Comparison of ENCODE assay signal across 18 cellular contexts in genomic region chr2:12222561-12222960, GRCh38.
A peak's percentile ranks its signal among the peaks of the same experiment; 100 is the strongest.
DNase-seq lines count a peak whose midpoint lies in the region; ATAC-seq, FAIRE-seq and TF ChIP-seq lines count a peak whose summit lies in the region.
"Had no signal": no experiment of that assay in that cellular context is flagged by ENCODE, and none has a peak within 500 bp of the region (broad histone marks: within the 10 kb centered on the region; RNA-seq: fewer than 3 reads in every experiment).

No MANE protein-coding gene starts in this region.

- H3K9me3 Mint-ChIP-seq in activated CD4-positive, alpha-beta T cell treated with anti-CD3 and anti-CD28 coated beads for 36 hours (ENCODE audit: low read depth) = peaks cover 33% of the 10 kb centered on the region
- peaks cover 35% of the 10 kb centered on the region for H3K9me3 Mint-ChIP-seq in activated CD4-positive, alpha-beta T cell treated with anti-CD3 and anti-CD28 coated beads, Interleukin-2, amount 10 ng/mL, durations not matched to agents 7 days and 5 days
- peaks cover 14% of the 10 kb centered on the region for H3K9me3 Mint-ChIP-seq in activated naive CD4-positive, alpha-beta T cell treated with anti-CD3 and anti-CD28 coated beads, Interleukin-2, amount 50 U/mL, for 24 hours
- peaks cover 30% of the 10 kb centered on the region for H3K9me3 Mint-ChIP-seq in activated naive CD4-positive, alpha-beta T cell treated with anti-CD3 and anti-CD28 coated beads for 36 hours
- peaks cover 44% of the 10 kb centered on the region for H3K9me3 Mint-ChIP-seq in activated T-helper 2 cell treated with anti-CD3 and anti-CD28 coated beads, Interferon-gamma antibody, Interleukin-2, Interleukin-4, amounts not matched to agents 10 μg/mL and 5 μg/mL and 100 μg/mL, durations not matched to agents 14 hours and 24 hours and 36 hours

- H3K27ac Mint-ChIP-seq in activated CD4-positive, alpha-beta T cell treated with anti-CD3 and anti-CD28 coated beads for 36 hours = no peak overlapping the region
- no peak overlapping the region for H3K27ac Mint-ChIP-seq in activated CD4-positive, alpha-beta T cell treated with anti-CD3 and anti-CD28 coated beads, Interleukin-2, amount 10 ng/mL, durations not matched to agents 7 days and 5 days
- peak overlapping the region; percentile 18 for H3K27ac Mint-ChIP-seq in activated naive CD4-positive, alpha-beta T cell treated with anti-CD3 and anti-CD28 coated beads, Interleukin-2, amount 50 U/mL, for 24 hours
- H3K27ac Mint-ChIP-seq in activated naive CD4-positive, alpha-beta T cell treated with anti-CD3 and anti-CD28 coated beads for 36 hours = no peak overlapping the region
- no peak overlapping the region for H3K27ac Mint-ChIP-seq in activated T-helper 2 cell treated with anti-CD3 and anti-CD28 coated beads, Interferon-gamma antibody, Interleukin-2, Interleukin-4, amounts not matched to agents 10 μg/mL and 5 μg/mL and 100 μg/mL, durations not matched to agents 14 hours and 24 hours and 36 hours
- H3K27ac Mint-ChIP-seq: CD14-positive monocyte; CD8-positive, alpha-beta T cell; HFFc6 had no signal

- intact Hi-C loops in activated CD4-positive, alpha-beta T cell treated with anti-CD3 and anti-CD28 coated beads for 36 hours (cut with DNase I, micrococcal nuclease) = no loop called here
- intact Hi-C loops in activated naive CD4-positive, alpha-beta T cell treated with anti-CD3 and anti-CD28 coated beads for 36 hours (cut with micrococcal nuclease) = no loop called here
- intact Hi-C loops in activated T-helper 2 cell treated with anti-CD3 and anti-CD28 coated beads, Interferon-gamma antibody, Interleukin-2, Interleukin-4, amounts not matched to agents 10 μg/mL and 5 μg/mL and 100 μg/mL, durations not matched to agents 14 hours and 24 hours and 36 hours (cut with micrococcal nuclease) = no loop called here

- POLR2A ChIA-PET in activated CD4-positive, alpha-beta T cell treated with anti-CD3 and anti-CD28 coated beads for 36 hours (lab: Charles Lee) = no interaction called here
- POLR2A ChIA-PET in activated CD4-positive, alpha-beta T cell treated with anti-CD3 and anti-CD28 coated beads, Interleukin-2, amount 10 ng/mL, durations not matched to agents 7 days and 5 days (lab: Charles Lee) = no interaction called here

- H3K36me3 Mint-ChIP-seq in activated CD4-positive, alpha-beta T cell treated with anti-CD3 and anti-CD28 coated beads for 36 hours (ENCODE audit: low read depth) = peaks cover 14% of the 10 kb centered on the region
- H3K36me3 Mint-ChIP-seq in activated CD4-positive, alpha-beta T cell treated with anti-CD3 and anti-CD28 coated beads, Interleukin-2, amount 10 ng/mL, durations not matched to agents 7 days and 5 days (ENCODE audit: low read depth) = peaks cover 8% of the 10 kb centered on the region
- peaks cover 7% of the 10 kb centered on the region for H3K36me3 Mint-ChIP-seq in activated naive CD4-positive, alpha-beta T cell treated with anti-CD3 and anti-CD28 coated beads, Interleukin-2, amount 50 U/mL, for 24 hours
- H3K36me3 Mint-ChIP-seq in activated naive CD4-positive, alpha-beta T cell treated with anti-CD3 and anti-CD28 coated beads for 36 hours (ENCODE audit: low read depth) = peaks cover 12% of the 10 kb centered on the region
- peaks cover 5% of the 10 kb centered on the region for H3K36me3 Mint-ChIP-seq in activated T-helper 2 cell treated with anti-CD3 and anti-CD28 coated beads, Interferon-gamma antibody, Interleukin-2, Interleukin-4, amounts not matched to agents 10 μg/mL and 5 μg/mL and 100 μg/mL, durations not matched to agents 14 hours and 24 hours and 36 hours (ENCODE audit: low read depth)
- H3K36me3 Mint-ChIP-seq: CD14-positive monocyte had no signal

- peak; percentile 13 for DNase-seq in activated CD4-positive, alpha-beta T cell treated with anti-CD3 and anti-CD28 coated beads for 36 hours
- no peak for DNase-seq in activated CD4-positive, alpha-beta T cell treated with anti-CD3 and anti-CD28 coated beads, Interleukin-2, amount 10 ng/mL, durations not matched to agents 7 days and 5 days
- no peak for DNase-seq in activated naive CD4-positive, alpha-beta T cell treated with anti-CD3 and anti-CD28 coated beads for 36 hours
- DNase-seq in ELR (ENCODE audit: low read depth) (peak; percentile 2), bronchial epithelial cell (ENCODE audit: low read depth) (peak; percentile 21)
- no peak for DNase-seq in activated T-helper 2 cell treated with anti-CD3 and anti-CD28 coated beads, Interferon-gamma antibody, Interleukin-2, Interleukin-4, amounts not matched to agents 10 μg/mL and 5 μg/mL and 100 μg/mL, durations not matched to agents 14 hours and 24 hours and 36 hours (ENCODE audit: low spot score)
- DNase-seq in activated CD8-positive, alpha-beta memory T cell treated with anti-CD3 and anti-CD28 coated beads, Interleukin-2, amount 50 U/mL, for 48 hours = no peak
- DNase-seq: CD8-positive, alpha-beta T cell; COR-L47; DMS153; DMS79 treated with DMSO at 0.1 percent for 48 hours; EL; GDM1; HCEC 1CT; HFFc6 had no signal

- ATAC-seq in activated CD4-positive, alpha-beta T cell treated with anti-CD3 and anti-CD28 coated beads for 36 hours = no peak
- ATAC-seq: CD8-positive, alpha-beta T cell had no signal

- H3K4me3 ChIP-seq in bronchial epithelial cell (ENCODE audit: low read depth, low read length) = no peak overlapping the region

- no peak overlapping the region for H3K4me3 Mint-ChIP-seq in activated CD4-positive, alpha-beta T cell treated with anti-CD3 and anti-CD28 coated beads for 36 hours
- no peak overlapping the region for H3K4me3 Mint-ChIP-seq in activated CD4-positive, alpha-beta T cell treated with anti-CD3 and anti-CD28 coated beads, Interleukin-2, amount 10 ng/mL, durations not matched to agents 7 days and 5 days
- no peak overlapping the region for H3K4me3 Mint-ChIP-seq in activated naive CD4-positive, alpha-beta T cell treated with anti-CD3 and anti-CD28 coated beads, Interleukin-2, amount 50 U/mL, for 24 hours
- no peak overlapping the region for H3K4me3 Mint-ChIP-seq in activated naive CD4-positive, alpha-beta T cell treated with anti-CD3 and anti-CD28 coated beads for 36 hours
- H3K4me3 Mint-ChIP-seq in activated T-helper 2 cell treated with anti-CD3 and anti-CD28 coated beads, Interferon-gamma antibody, Interleukin-2, Interleukin-4, amounts not matched to agents 10 μg/mL and 5 μg/mL and 100 μg/mL, durations not matched to agents 14 hours and 24 hours and 36 hours (ENCODE audit: low read depth) = no peak overlapping the region
- H3K4me3 Mint-ChIP-seq: CD14-positive monocyte; CD8-positive, alpha-beta T cell; HFFc6 had no signal

- no peaks in the 10 kb centered on the region for H3K27me3 ChIP-seq in bronchial epithelial cell (ENCODE audit: control insufficient read depth, insufficient read depth, low read length)

- H3K36me3 ChIP-seq in bronchial epithelial cell (ENCODE audit: control insufficient read depth, insufficient read depth, low read length) = no peaks in the 10 kb centered on the region

- FAIRE-seq in bronchial epithelial cell (lab: Jason Lieb, UNC) = no peak
- FAIRE-seq: D721Med had no signal

- no peaks in the 10 kb centered on the region for H3K4me1 Mint-ChIP-seq in activated CD4-positive, alpha-beta T cell treated with anti-CD3 and anti-CD28 coated beads for 36 hours
- no peaks in the 10 kb centered on the region for H3K4me1 Mint-ChIP-seq in activated CD4-positive, alpha-beta T cell treated with anti-CD3 and anti-CD28 coated beads, Interleukin-2, amount 10 ng/mL, durations not matched to agents 7 days and 5 days
- H3K4me1 Mint-ChIP-seq in activated naive CD4-positive, alpha-beta T cell treated with anti-CD3 and anti-CD28 coated beads, Interleukin-2, amount 50 U/mL, for 24 hours = peaks cover 3% of the 10 kb centered on the region
- H3K4me1 Mint-ChIP-seq in activated naive CD4-positive, alpha-beta T cell treated with anti-CD3 and anti-CD28 coated beads for 36 hours (ENCODE audit: low read depth) = no peaks in the 10 kb centered on the region
- no peaks in the 10 kb centered on the region for H3K4me1 Mint-ChIP-seq in activated T-helper 2 cell treated with anti-CD3 and anti-CD28 coated beads, Interferon-gamma antibody, Interleukin-2, Interleukin-4, amounts not matched to agents 10 μg/mL and 5 μg/mL and 100 μg/mL, durations not matched to agents 14 hours and 24 hours and 36 hours (ENCODE audit: low read depth)
- H3K4me1 Mint-ChIP-seq: CD14-positive monocyte had no signal

- CTCF ChIA-PET in activated CD4-positive, alpha-beta T cell treated with anti-CD3 and anti-CD28 coated beads for 36 hours (lab: Charles Lee) = no interaction called here
- CTCF ChIA-PET in activated CD4-positive, alpha-beta T cell treated with anti-CD3 and anti-CD28 coated beads, Interleukin-2, amount 10 ng/mL, durations not matched to agents 7 days and 5 days (lab: Charles Lee) = no interaction called here
- CTCF ChIA-PET in activated naive CD4-positive, alpha-beta T cell treated with anti-CD3 and anti-CD28 coated beads for 36 hours (lab: Charles Lee) = interaction anchor here (0.6 kb wide), 1 partner anchor 469 kb away, joined by 4 read pairs; no protein-coding TSS in a partner anchor

- H3K27me3 Mint-ChIP-seq in activated CD4-positive, alpha-beta T cell treated with anti-CD3 and anti-CD28 coated beads for 36 hours = no peaks in the 10 kb centered on the region
- H3K27me3 Mint-ChIP-seq in activated CD4-positive, alpha-beta T cell treated with anti-CD3 and anti-CD28 coated beads, Interleukin-2, amount 10 ng/mL, durations not matched to agents 7 days and 5 days = peaks cover 1% of the 10 kb centered on the region
- H3K27me3 Mint-ChIP-seq in activated naive CD4-positive, alpha-beta T cell treated with anti-CD3 and anti-CD28 coated beads, Interleukin-2, amount 50 U/mL, for 24 hours = no peaks in the 10 kb centered on the region
- H3K27me3 Mint-ChIP-seq in activated naive CD4-positive, alpha-beta T cell treated with anti-CD3 and anti-CD28 coated beads for 36 hours (ENCODE audit: low read depth) = no peaks in the 10 kb centered on the region
- H3K27me3 Mint-ChIP-seq in activated T-helper 2 cell treated with anti-CD3 and anti-CD28 coated beads, Interferon-gamma antibody, Interleukin-2, Interleukin-4, amounts not matched to agents 10 μg/mL and 5 μg/mL and 100 μg/mL, durations not matched to agents 14 hours and 24 hours and 36 hours (ENCODE audit: low read depth) = peaks cover 6% of the 10 kb centered on the region

- TF ChIP-seq CTCF in bronchial epithelial cell (IDR thresholded peaks at IDR 0.05; ENCODE audit: insufficient read depth, low read length, severe bottlenecking) = no peak

Comparison
In these comparisons a context has a peak if more than half of its experiments do, and no peak if none do; other contexts are left out.
1. DNase-seq: peak in activated CD4-positive, alpha-beta T cell treated with anti-CD3 and anti-CD28 coated beads for 36 hours (single experiment), ELR (single experiment) and bronchial epithelial cell (single experiment); none in activated CD4-positive, alpha-beta T cell treated with anti-CD3 and anti-CD28 coated beads, Interleukin-2, amount 10 ng/mL, durations not matched to agents 7 days and 5 days (single experiment), activated naive CD4-positive, alpha-beta T cell treated with anti-CD3 and anti-CD28 coated beads for 36 hours (single experiment), activated T-helper 2 cell treated with anti-CD3 and anti-CD28 coated beads, Interferon-gamma antibody, Interleukin-2, Interleukin-4, amounts not matched to agents 10 μg/mL and 5 μg/mL and 100 μg/mL, durations not matched to agents 14 hours and 24 hours and 36 hours (single experiment) and activated CD8-positive, alpha-beta memory T cell treated with anti-CD3 and anti-CD28 coated beads, Interleukin-2, amount 50 U/mL, for 48 hours (single experiment).